In genomic region chr14:104786726-104787675, GRCh38 we compare ENCODE assay signal across 21 cellular contexts. TPM values are rescaled to one million over a fixed set of nuclear protein-coding genes. Genes with fewer than 3 reads are reported as not detected.
DNase-seq lines count a peak whose midpoint lies in the region; ATAC-seq and TF ChIP-seq lines count a peak whose summit lies in the region.
"Had no signal": no experiment of that assay in that cellular context is flagged by ENCODE, and none has a peak within 500 bp of the region (broad histone marks: within the 10 kb centered on the region; RNA-seq: fewer than 3 reads in every experiment).

No MANE protein-coding gene starts in this region.

- peaks cover 2% of the 10 kb centered on the region for H3K36me3 Mint-ChIP-seq in activated naive CD8-positive, alpha-beta T cell treated with anti-CD3 and anti-CD28 coated beads, Interleukin-2, amount 10 ng/mL, durations not matched to agents 7 days and 5 days
- H3K36me3 Mint-ChIP-seq in activated naive CD8-positive, alpha-beta T cell treated with anti-CD3 and anti-CD28 coated beads for 36 hours: no peaks in the 10 kb centered on the region
- peaks cover 23% of the 10 kb centered on the region for H3K36me3 Mint-ChIP-seq in stimulated activated effector memory CD8-positive, alpha-beta T cell treated with anti-CD3 and anti-CD28 coated beads, Interleukin-12 subunit alpha, Interleukin-12 subunit beta, amount 100 ng/mL, for 72 hours
- peaks cover 0 to 17% (median 0%) of the 10 kb centered on the region in 3 donors for H3K36me3 Mint-ChIP-seq in CD8-positive, alpha-beta memory T cell

- CTCF ChIA-PET in RWPE1 (lab: Yijun Ruan, JAX): interaction anchor here (1.9 kb wide), 1 partner anchor 19 kb away, joined by 10 read pairs; no protein-coding TSS in a partner anchor
- CTCF ChIA-PET in CD8-positive, alpha-beta memory T cell (lab: Charles Lee): interaction anchor here (0.9 to 1.0 kb wide), 2 partner anchors 19 to 39 kb away, joined by 3 read pairs; no protein-coding TSS in a partner anchor

- intact Hi-C loops in left lung (cut with DNase I): no loop called here

- no peak overlapping the region for H3K4me3 ChIP-seq in left lung
- H3K4me3 ChIP-seq in CD8-positive, alpha-beta memory T cell (ENCODE audit: low read length): no peak overlapping the region
- H3K4me3 ChIP-seq: GM23248 had no signal

- H3K27ac ChIP-seq in RWPE1: peak overlapping the region; percentile 84
- H3K27ac ChIP-seq in left lung: peak overlapping the region; percentile 19 to 71
- H3K27ac ChIP-seq in CD8-positive, alpha-beta memory T cell (ENCODE audit: low read depth, low read length): no peak overlapping the region
- H3K27ac ChIP-seq: GM23248, KMS-11 had no signal

- no peaks in the 10 kb centered on the region for H3K27me3 Mint-ChIP-seq in activated naive CD8-positive, alpha-beta T cell treated with anti-CD3 and anti-CD28 coated beads, Interleukin-2, amount 10 ng/mL, durations not matched to agents 7 days and 5 days
- H3K27me3 Mint-ChIP-seq in activated naive CD8-positive, alpha-beta T cell treated with anti-CD3 and anti-CD28 coated beads for 36 hours: no peaks in the 10 kb centered on the region
- no peaks in the 10 kb centered on the region for H3K27me3 Mint-ChIP-seq in CD8-positive, alpha-beta memory T cell
- H3K27me3 Mint-ChIP-seq: activated CD4-positive, alpha-beta T cell treated with anti-CD3 and anti-CD28 coated beads for 36 hours; progenitor cell of endocrine pancreas had no signal

- peaks cover 0 to 56% of the 10 kb centered on the region in 2 donors for H3K36me3 ChIP-seq in left lung
- H3K36me3 ChIP-seq in CD8-positive, alpha-beta memory T cell (ENCODE audit: insufficient read depth, low read length): peaks cover 4% of the 10 kb centered on the region

- peak overlapping the region; percentile 51 for H3K27ac Mint-ChIP-seq in activated naive CD8-positive, alpha-beta T cell treated with anti-CD3 and anti-CD28 coated beads, Interleukin-2, amount 10 ng/mL, durations not matched to agents 7 days and 5 days
- H3K27ac Mint-ChIP-seq in activated naive CD8-positive, alpha-beta T cell treated with anti-CD3 and anti-CD28 coated beads for 36 hours: no peak overlapping the region
- peak overlapping the region; percentile 81 for H3K27ac Mint-ChIP-seq in stimulated activated effector memory CD8-positive, alpha-beta T cell treated with anti-CD3 and anti-CD28 coated beads, Interleukin-12 subunit alpha, Interleukin-12 subunit beta, amount 100 ng/mL, for 72 hours
- peak overlapping the region in 3 of 8 donors; percentile 29 to 71 (median 55) for H3K27ac Mint-ChIP-seq in CD8-positive, alpha-beta memory T cell
- H3K27ac Mint-ChIP-seq: activated CD4-positive, alpha-beta T cell treated with anti-CD3 and anti-CD28 coated beads for 36 hours; nephron progenitor cell; progenitor cell of endocrine pancreas had no signal

- no peaks in the 10 kb centered on the region for H3K27me3 ChIP-seq in left lung
- H3K27me3 ChIP-seq in CD8-positive, alpha-beta memory T cell (ENCODE audit: insufficient read depth, low read length, poor library complexity, severe bottlenecking): no peaks in the 10 kb centered on the region
- H3K27me3 ChIP-seq: BE2C had no signal

- TF ChIP-seq CTCF in RWPE1 (conservative IDR thresholded peaks at IDR 0.05; ENCODE audit: low read depth) (no peak), left lung (IDR thresholded peaks at IDR 0.05) (no peak)

- H3K4me3 Mint-ChIP-seq in activated naive CD8-positive, alpha-beta T cell treated with anti-CD3 and anti-CD28 coated beads, Interleukin-2, amount 10 ng/mL, durations not matched to agents 7 days and 5 days: no peak overlapping the region
- H3K4me3 Mint-ChIP-seq in activated naive CD8-positive, alpha-beta T cell treated with anti-CD3 and anti-CD28 coated beads for 36 hours: no peak overlapping the region
- no peak overlapping the region for H3K4me3 Mint-ChIP-seq in stimulated activated effector memory CD8-positive, alpha-beta T cell treated with anti-CD3 and anti-CD28 coated beads, Interleukin-12 subunit alpha, Interleukin-12 subunit beta, amount 100 ng/mL, for 72 hours
- H3K4me3 Mint-ChIP-seq in CD8-positive, alpha-beta memory T cell: peak overlapping the region in 1 of 7 donors; percentile 36
- H3K4me3 Mint-ChIP-seq: activated CD4-positive, alpha-beta T cell treated with anti-CD3 and anti-CD28 coated beads for 36 hours; nephron progenitor cell had no signal

- no peaks in the 10 kb centered on the region for H3K9me3 ChIP-seq in left lung
- H3K9me3 ChIP-seq in CD8-positive, alpha-beta memory T cell (ENCODE audit: low read length): no peaks in the 10 kb centered on the region
- H3K9me3 ChIP-seq: BE2C had no signal

- H3K4me1 Mint-ChIP-seq in activated naive CD8-positive, alpha-beta T cell treated with anti-CD3 and anti-CD28 coated beads, Interleukin-2, amount 10 ng/mL, durations not matched to agents 7 days and 5 days: peaks cover 5% of the 10 kb centered on the region
- peaks cover 15% of the 10 kb centered on the region for H3K4me1 Mint-ChIP-seq in activated naive CD8-positive, alpha-beta T cell treated with anti-CD3 and anti-CD28 coated beads for 36 hours
- H3K4me1 Mint-ChIP-seq in stimulated activated effector memory CD8-positive, alpha-beta T cell treated with anti-CD3 and anti-CD28 coated beads, Interleukin-12 subunit alpha, Interleukin-12 subunit beta, amount 100 ng/mL, for 72 hours: peaks cover 32% of the 10 kb centered on the region
- peaks cover 4 to 41% (median 12%) of the 10 kb centered on the region in 3 donors for H3K4me1 Mint-ChIP-seq in CD8-positive, alpha-beta memory T cell

- H3K4me1 ChIP-seq in left lung: peaks cover 20 to 72% of the 10 kb centered on the region in 2 donors
- H3K4me1 ChIP-seq in CD8-positive, alpha-beta memory T cell (ENCODE audit: insufficient read depth, low read length): peaks cover 9% of the 10 kb centered on the region
- H3K4me1 ChIP-seq: BE2C had no signal

- no peak for DNase-seq in activated naive CD8-positive, alpha-beta T cell treated with anti-CD3 and anti-CD28 coated beads, Interleukin-2, amount 10 ng/mL, durations not matched to agents 7 days and 5 days
- DNase-seq in activated naive CD8-positive, alpha-beta T cell treated with anti-CD3 and anti-CD28 coated beads for 36 hours: no peak
- DNase-seq in RWPE1 (ENCODE audit: low spot score) (no peak), left lung (peak in 1 of 2 donors; percentile 79), DMS79 treated with DMSO at 0.1 percent for 48 hours (lab: John Stamatoyannopoulos, UW) (no peak), NCI-H2227 treated with DMSO at 0.1 percent for 48 hours (lab: John Stamatoyannopoulos, UW) (no peak)
- no peak for DNase-seq in stimulated activated effector memory CD8-positive, alpha-beta T cell treated with anti-CD3 and anti-CD28 coated beads, Interleukin-12 subunit alpha, Interleukin-12 subunit beta, amount 100 ng/mL, for 72 hours (ENCODE audit: low spot score in 2 of 2)
- no peak for DNase-seq in CD8-positive, alpha-beta memory T cell
- DNase-seq: activated CD4-positive, alpha-beta T cell treated with anti-CD3 and anti-CD28 coated beads for 36 hours; activated gamma-delta T cell; BE2C; DMS 273 treated with DMSO at 0.1 percent for 48 hours; GM23248; mesenchymal stem cell; NCI-H187; NCI-H226; NCI-H774; nephron progenitor cell; SIG-M5 had no signal

- H3K9me3 Mint-ChIP-seq in activated naive CD8-positive, alpha-beta T cell treated with anti-CD3 and anti-CD28 coated beads, Interleukin-2, amount 10 ng/mL, durations not matched to agents 7 days and 5 days: no peaks in the 10 kb centered on the region
- H3K9me3 Mint-ChIP-seq in activated naive CD8-positive, alpha-beta T cell treated with anti-CD3 and anti-CD28 coated beads for 36 hours: no peaks in the 10 kb centered on the region
- no peaks in the 10 kb centered on the region for H3K9me3 Mint-ChIP-seq in stimulated activated effector memory CD8-positive, alpha-beta T cell treated with anti-CD3 and anti-CD28 coated beads, Interleukin-12 subunit alpha, Interleukin-12 subunit beta, amount 100 ng/mL, for 72 hours
- no peaks in the 10 kb centered on the region for H3K9me3 Mint-ChIP-seq in CD8-positive, alpha-beta memory T cell
- H3K9me3 Mint-ChIP-seq: nephron progenitor cell had no signal

- POLR2A ChIA-PET in activated naive CD8-positive, alpha-beta T cell treated with anti-CD3 and anti-CD28 coated beads, Interleukin-2, amount 10 ng/mL, durations not matched to agents 7 days and 5 days (lab: Charles Lee): no interaction called here
- POLR2A ChIA-PET in RWPE1 (lab: Yijun Ruan, JAX; ENCODE audit: low non-redundant PET): no interaction called here
- POLR2A ChIA-PET in CD8-positive, alpha-beta memory T cell (lab: Charles Lee): no interaction called here

- ATAC-seq in activated naive CD8-positive, alpha-beta T cell treated with anti-CD3 and anti-CD28 coated beads, Interleukin-2, amount 10 ng/mL, durations not matched to agents 7 days and 5 days (ENCODE audit: low read depth): no peak
- no peak for ATAC-seq in left lung
- ATAC-seq in stimulated activated effector memory CD8-positive, alpha-beta T cell treated with anti-CD3 and anti-CD28 coated beads, Interleukin-12 subunit alpha, Interleukin-12 subunit beta, amount 100 ng/mL, for 72 hours: no peak

RNA-seq across cellular contexts. Expression of gene AKT1, which starts 8.5 kb away (rescaled TPM):
- total RNA-seq in activated naive CD8-positive, alpha-beta T cell treated with anti-CD3 and anti-CD28 coated beads, Interleukin-2, amount 10 ng/mL, durations not matched to agents 7 days and 5 days: 100 to 1,000 TPM; 178 to 181 TPM
- 100 to 1,000 TPM; 112 TPM for total RNA-seq in activated naive CD8-positive, alpha-beta T cell treated with anti-CD3 and anti-CD28 coated beads for 36 hours
- 100 to 1,000 TPM; 173 to 176 TPM for total RNA-seq in left lung
- total RNA-seq in CD8-positive, alpha-beta memory T cell: 100 to 1,000 TPM; 147 to 150 TPM
- 34.1 TPM for polyA plus RNA-seq in CD8-positive, alpha-beta memory T cell

RNA-seq across cellular contexts. Expression of gene ZBTB42, which starts 13.9 kb away (rescaled TPM):
- total RNA-seq in activated naive CD8-positive, alpha-beta T cell treated with anti-CD3 and anti-CD28 coated beads, Interleukin-2, amount 10 ng/mL, durations not matched to agents 7 days and 5 days: 1 to 10 TPM; 6.7 to 6.9 TPM
- 1 to 10 TPM; 1.1 to 1.4 TPM for total RNA-seq in activated naive CD8-positive, alpha-beta T cell treated with anti-CD3 and anti-CD28 coated beads for 36 hours
- 10 to 100 TPM in 1 of 2 donors, 1 to 10 TPM in 1; 9.9 to 12.1 TPM for total RNA-seq in left lung
- 1 to 10 TPM; 3.3 to 3.5 TPM for total RNA-seq in CD8-positive, alpha-beta memory T cell
- polyA plus RNA-seq in CD8-positive, alpha-beta memory T cell: 2.7 TPM

RNA-seq across cellular contexts. Expression of gene SIVA1, which starts 34.1 kb away (rescaled TPM):
- total RNA-seq in activated naive CD8-positive, alpha-beta T cell treated with anti-CD3 and anti-CD28 coated beads, Interleukin-2, amount 10 ng/mL, durations not matched to agents 7 days and 5 days: 100 to 1,000 TPM; 110 to 126 TPM
- 100 to 1,000 TPM; 137 to 147 TPM for total RNA-seq in activated naive CD8-positive, alpha-beta T cell treated with anti-CD3 and anti-CD28 coated beads for 36 hours
- total RNA-seq in left lung: 10 to 100 TPM; 59.2 to 69.5 TPM
- 100 to 1,000 TPM; 150 to 175 TPM for total RNA-seq in CD8-positive, alpha-beta memory T cell
- polyA plus RNA-seq in CD8-positive, alpha-beta memory T cell: 227 TPM
